1 cellular context compared by ENCODE assay signal in genomic region chr9:91416086-91416712, GRCh38.
TF ChIP-seq lines count a peak whose summit lies in the region.

No MANE protein-coding gene starts in this region.

TF ChIP-seq in endothelial cell of umbilical vein, 7 proteins besides CTCF, POLR2A, EP300 and RAD21:
- TF ChIP-seq JUN (IDR thresholded peaks at IDR 0.05; ENCODE audit: borderline replicate concordance, insufficient read depth, insufficient read length, low read depth), result peak; percentile 40
- peak; percentile 64 for TF ChIP-seq FOS (IDR thresholded peaks at IDR 0.05; ENCODE audit: borderline replicate concordance, insufficient read depth, low read length)
- no peak for TF ChIP-seq EZH2 (IDR thresholded peaks at IDR 0.05; ENCODE audit: borderline replicate concordance, low read depth, low read length, severe bottlenecking)
